In the genomic region with DNA sequence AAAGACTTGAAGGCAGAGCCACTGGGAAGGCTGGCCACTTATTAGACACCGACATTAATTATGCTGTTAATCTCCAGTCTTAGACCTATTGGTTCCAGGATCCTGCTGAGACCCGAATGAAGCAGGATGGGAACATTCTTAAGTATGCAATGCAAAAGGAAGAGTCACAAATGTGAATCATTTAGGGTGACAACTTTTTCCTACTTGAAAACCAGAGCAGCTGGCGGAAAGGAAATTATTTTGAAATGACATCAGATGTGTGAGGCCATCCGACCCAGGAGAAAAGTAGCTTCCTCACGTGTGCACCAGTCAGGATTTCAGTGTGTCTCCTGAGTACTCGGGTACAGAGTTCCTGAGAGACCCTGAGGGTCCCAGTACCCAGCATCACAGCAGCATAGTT, we compare ENCODE assay signal across 2 cellular contexts.
A peak's percentile ranks its signal among the peaks of the same experiment; 100 is the strongest.
TF ChIP-seq lines count a peak whose summit lies in the region.

No MANE protein-coding gene starts in this region.

TF ChIP-seq in IMR-90, 13 proteins besides CTCF, POLR2A, EP300 and RAD21:
- TF ChIP-seq, protein P1, sequence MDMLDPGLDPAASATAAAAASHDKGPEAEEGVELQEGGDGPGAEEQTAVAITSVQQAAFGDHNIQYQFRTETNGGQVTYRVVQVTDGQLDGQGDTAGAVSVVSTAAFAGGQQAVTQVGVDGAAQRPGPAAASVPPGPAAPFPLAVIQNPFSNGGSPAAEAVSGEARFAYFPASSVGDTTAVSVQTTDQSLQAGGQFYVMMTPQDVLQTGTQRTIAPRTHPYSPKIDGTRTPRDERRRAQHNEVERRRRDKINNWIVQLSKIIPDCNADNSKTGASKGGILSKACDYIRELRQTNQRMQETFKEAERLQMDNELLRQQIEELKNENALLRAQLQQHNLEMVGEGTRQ (IDR thresholded peaks at IDR 0.05; ENCODE audit: low read depth, low read length), result peak; percentile 69
- peak; percentile 93 for TF ChIP-seq BHLHE40 (IDR thresholded peaks at IDR 0.05; ENCODE audit: low read depth, low read length)
- TF ChIP-seq MAFK (IDR thresholded peaks at IDR 0.05; ENCODE audit: low read depth, low read length), result no peak
- TF ChIP-seq CEBPB (IDR thresholded peaks at IDR 0.05; ENCODE audit: low read depth, low read length), result 0 out of 2 replicates have a peak, but pooled peaks have one; percentile 24

TF ChIP-seq in HEK293T, 16 proteins besides CTCF, POLR2A, EP300 and RAD21 (continued from another document):
- TF ChIP-seq, protein P2, sequence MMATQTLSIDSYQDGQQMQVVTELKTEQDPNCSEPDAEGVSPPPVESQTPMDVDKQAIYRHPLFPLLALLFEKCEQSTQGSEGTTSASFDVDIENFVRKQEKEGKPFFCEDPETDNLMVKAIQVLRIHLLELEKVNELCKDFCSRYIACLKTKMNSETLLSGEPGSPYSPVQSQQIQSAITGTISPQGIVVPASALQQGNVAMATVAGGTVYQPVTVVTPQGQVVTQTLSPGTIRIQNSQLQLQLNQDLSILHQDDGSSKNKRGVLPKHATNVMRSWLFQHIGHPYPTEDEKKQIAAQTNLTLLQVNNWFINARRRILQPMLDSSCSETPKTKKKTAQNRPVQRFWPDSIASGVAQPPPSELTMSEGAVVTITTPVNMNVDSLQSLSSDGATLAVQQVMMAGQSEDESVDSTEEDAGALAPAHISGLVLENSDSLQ (IDR thresholded peaks at IDR 0.05), result no peak
- TF ChIP-seq HDGF (IDR thresholded peaks at IDR 0.05; ENCODE audit: borderline replicate concordance), result no peak
- no peak for TF ChIP-seq BHLHE40 (IDR thresholded peaks at IDR 0.05; ENCODE audit: borderline replicate concordance)
